ENCODE assay signal across 9 cellular contexts in the genomic region with DNA sequence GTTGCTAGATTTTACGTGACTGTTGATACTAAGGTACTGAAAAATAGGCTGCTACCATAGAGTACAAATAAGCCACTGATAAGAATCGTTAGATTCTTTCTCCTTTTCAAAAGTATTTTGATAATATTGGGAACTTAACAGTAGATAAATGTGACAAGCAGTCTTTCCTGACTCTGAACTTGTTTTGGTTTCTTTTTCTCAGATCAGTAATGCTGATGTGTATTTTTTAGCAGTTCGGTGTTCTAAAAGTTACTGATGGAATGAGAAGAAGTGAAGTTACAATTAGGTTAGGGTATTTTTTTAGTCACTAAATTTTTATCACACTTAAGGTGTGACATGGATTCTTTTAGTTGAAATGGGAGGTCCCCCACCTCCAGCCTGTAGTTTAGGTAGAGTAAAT. TPM values are rescaled to one million over a fixed set of nuclear protein-coding genes. Genes with fewer than 3 reads are reported as not detected.
DNase-seq lines count a peak whose midpoint lies in the region; ATAC-seq and TF ChIP-seq lines count a peak whose summit lies in the region.
"Had no signal": no experiment of that assay in that cellular context is flagged by ENCODE, and none has a peak within 500 bp of the region (broad histone marks: within the 10 kb centered on the region; RNA-seq: fewer than 3 reads in every experiment).

No MANE protein-coding gene starts in this region.

- H3K9me3 ChIP-seq in left lung (no peaks in the 10 kb centered on the region), thyroid gland (no peaks in the 10 kb centered on the region)

- peaks cover 19 to 58% of the 10 kb centered on the region in 2 donors for H3K4me1 ChIP-seq in left lung
- H3K4me1 ChIP-seq in thyroid gland: peaks cover 33 to 40% of the 10 kb centered on the region in 2 donors

- no peak for ATAC-seq in activated CD8-positive, alpha-beta memory T cell treated with anti-CD3 and anti-CD28 coated beads, Interleukin-2, amount 10 ng/mL, durations not matched to agents 7 days and 5 days
- no peak for ATAC-seq in activated naive CD8-positive, alpha-beta T cell treated with anti-CD3 and anti-CD28 coated beads, Interleukin-2, amount 10 ng/mL, durations not matched to agents 7 days and 5 days (ENCODE audit: low read depth)
- ATAC-seq in left lung (no peak), HG02852 (IDR thresholded peaks at IDR 0.05; ENCODE audit: unreplicated experiment) (no peak)

- WGBS in thyroid gland, 2 donors: 2 to 4% methylated on average over 3 of the region's 3 CpGs

- POLR2A ChIA-PET in activated naive CD8-positive, alpha-beta T cell treated with anti-CD3 and anti-CD28 coated beads, Interleukin-2, amount 10 ng/mL, durations not matched to agents 7 days and 5 days (lab: Charles Lee): interaction anchor here (0.5 to 1.5 kb wide), 6 partner anchors 11 to 525 kb away, joined by 3 to 8 read pairs (median 4); a partner anchor contains a TSS

- no peak for TF ChIP-seq CTCF in left lung (IDR thresholded peaks at IDR 0.05)
- TF ChIP-seq CTCF in thyroid gland (IDR thresholded peaks at IDR 0.05): no peak

- H3K36me3 Mint-ChIP-seq in activated CD8-positive, alpha-beta memory T cell treated with anti-CD3 and anti-CD28 coated beads, Interleukin-2, amount 10 ng/mL, durations not matched to agents 7 days and 5 days: peaks cover 42% of the 10 kb centered on the region
- peaks cover 24% of the 10 kb centered on the region for H3K36me3 Mint-ChIP-seq in activated naive CD8-positive, alpha-beta T cell treated with anti-CD3 and anti-CD28 coated beads, Interleukin-2, amount 10 ng/mL, durations not matched to agents 7 days and 5 days

- intact Hi-C loops in left lung (cut with DNase I) (no loop called here), thyroid gland (cut with DNase I) (no loop called here)

- H3K4me3 ChIP-seq in left lung (peak overlapping the region; percentile 92 to 93), thyroid gland (replicated peaks in 1 of 3) (peak overlapping the region; percentile 45 to 97 (median 97))

- peak overlapping the region; percentile 95 for H3K4me3 Mint-ChIP-seq in activated CD8-positive, alpha-beta memory T cell treated with anti-CD3 and anti-CD28 coated beads, Interleukin-2, amount 10 ng/mL, durations not matched to agents 7 days and 5 days
- H3K4me3 Mint-ChIP-seq in activated naive CD8-positive, alpha-beta T cell treated with anti-CD3 and anti-CD28 coated beads, Interleukin-2, amount 10 ng/mL, durations not matched to agents 7 days and 5 days: peak overlapping the region; percentile 92

- no peak for TF ChIP-seq POLR2A in thyroid gland (IDR thresholded peaks at IDR 0.05)

- no peaks in the 10 kb centered on the region for H3K27me3 Mint-ChIP-seq in activated CD8-positive, alpha-beta memory T cell treated with anti-CD3 and anti-CD28 coated beads, Interleukin-2, amount 10 ng/mL, durations not matched to agents 7 days and 5 days
- H3K27me3 Mint-ChIP-seq in activated naive CD8-positive, alpha-beta T cell treated with anti-CD3 and anti-CD28 coated beads, Interleukin-2, amount 10 ng/mL, durations not matched to agents 7 days and 5 days: no peaks in the 10 kb centered on the region

- no peaks in the 10 kb centered on the region for H3K27me3 ChIP-seq in left lung
- H3K27me3 ChIP-seq in thyroid gland: no peaks in the 10 kb centered on the region

- H3K27ac ChIP-seq in left lung (peak overlapping the region; percentile 100), thyroid gland (peak overlapping the region in 1 of 3 donors; percentile 100)

- peak overlapping the region; percentile 96 for H3K27ac Mint-ChIP-seq in activated CD8-positive, alpha-beta memory T cell treated with anti-CD3 and anti-CD28 coated beads, Interleukin-2, amount 10 ng/mL, durations not matched to agents 7 days and 5 days
- H3K27ac Mint-ChIP-seq in activated naive CD8-positive, alpha-beta T cell treated with anti-CD3 and anti-CD28 coated beads, Interleukin-2, amount 10 ng/mL, durations not matched to agents 7 days and 5 days: peak overlapping the region; percentile 98

- H3K4me1 Mint-ChIP-seq in activated CD8-positive, alpha-beta memory T cell treated with anti-CD3 and anti-CD28 coated beads, Interleukin-2, amount 10 ng/mL, durations not matched to agents 7 days and 5 days: peaks cover 46% of the 10 kb centered on the region
- H3K4me1 Mint-ChIP-seq in activated naive CD8-positive, alpha-beta T cell treated with anti-CD3 and anti-CD28 coated beads, Interleukin-2, amount 10 ng/mL, durations not matched to agents 7 days and 5 days: peaks cover 31% of the 10 kb centered on the region

- CTCF ChIA-PET in activated CD8-positive, alpha-beta memory T cell treated with anti-CD3 and anti-CD28 coated beads, Interleukin-2, amount 10 ng/mL, durations not matched to agents 7 days and 5 days (lab: Charles Lee): interaction anchor here (1.3 kb wide), 1 partner anchor 9 kb away, joined by 4 read pairs; no protein-coding TSS in a partner anchor

- DNase-seq in activated CD8-positive, alpha-beta memory T cell treated with anti-CD3 and anti-CD28 coated beads, Interleukin-2, amount 10 ng/mL, durations not matched to agents 7 days and 5 days: no peak
- DNase-seq in activated CD8-positive, alpha-beta memory T cell treated with anti-CD3 and anti-CD28 coated beads, Interleukin-2, amount 50 U/mL, for 4 hours: no peak
- DNase-seq in activated naive CD8-positive, alpha-beta T cell treated with anti-CD3 and anti-CD28 coated beads, Interleukin-2, amount 10 ng/mL, durations not matched to agents 7 days and 5 days: no peak
- no peak for DNase-seq in left lung
- no peak for DNase-seq in thyroid gland
- no peak for DNase-seq in NCI-H1105 treated with DMSO at 0.1 percent for 48 hours (lab: John Stamatoyannopoulos, UW)
- no peak for DNase-seq in NCI-H446 (lab: John Stamatoyannopoulos, UW)
- DNase-seq: stimulated activated CD4-positive, alpha-beta T cell treated with anti-CD3 and anti-CD28 coated beads, Interleukin-1b, Interleukin-23, amount 100 ng/mL, for 48 hours had no signal

- no peaks in the 10 kb centered on the region for H3K9me3 Mint-ChIP-seq in activated CD8-positive, alpha-beta memory T cell treated with anti-CD3 and anti-CD28 coated beads, Interleukin-2, amount 10 ng/mL, durations not matched to agents 7 days and 5 days (ENCODE audit: low read depth)
- H3K9me3 Mint-ChIP-seq in activated naive CD8-positive, alpha-beta T cell treated with anti-CD3 and anti-CD28 coated beads, Interleukin-2, amount 10 ng/mL, durations not matched to agents 7 days and 5 days: no peaks in the 10 kb centered on the region

- peaks cover 0 to 4% of the 10 kb centered on the region in 2 donors for H3K36me3 ChIP-seq in left lung
- peaks cover 3 to 6% of the 10 kb centered on the region in 2 donors for H3K36me3 ChIP-seq in thyroid gland

RNA-seq across cellular contexts. Expression of a gene that starts 2.2 kb away (rescaled TPM):
- 10 to 100 TPM; 60.4 to 72.4 TPM for total RNA-seq in activated CD8-positive, alpha-beta memory T cell treated with anti-CD3 and anti-CD28 coated beads, Interleukin-2, amount 10 ng/mL, durations not matched to agents 7 days and 5 days
- total RNA-seq in activated naive CD8-positive, alpha-beta T cell treated with anti-CD3 and anti-CD28 coated beads, Interleukin-2, amount 10 ng/mL, durations not matched to agents 7 days and 5 days: 10 to 100 TPM; 77.2 to 88.9 TPM
- total RNA-seq in left lung (10 to 100 TPM; 39.1 to 39.7 TPM), thyroid gland (100 to 1,000 TPM in 1 of 4 donors, 10 to 100 TPM in 3; 78.9 to 120 (median 84.5) TPM)
